In genomic region chr19:30888937-30889336, GRCh38 we compare ENCODE assay signal across 7 cellular contexts.
"Had no signal": no experiment of that assay in that cellular context is flagged by ENCODE, and none has a peak within 500 bp of the region (broad histone marks: within the 10 kb centered on the region; RNA-seq: fewer than 3 reads in every experiment).

No MANE protein-coding gene starts in this region.

- H3K27ac Mint-ChIP-seq: IgD-negative memory B cell had no signal

- H3K27me3 Mint-ChIP-seq: IgD-negative memory B cell had no signal

- H3K4me3 Mint-ChIP-seq: IgD-negative memory B cell had no signal

- H3K4me3 ChIP-seq: GM23248 had no signal

- H3K4me1 Mint-ChIP-seq: IgD-negative memory B cell had no signal

- H2AFZ ChIP-seq: GM23248 had no signal

- H3K27ac ChIP-seq: GM23248, HL-60, KMS-11 had no signal

- ATAC-seq: HepG2 had no signal

- H3K4me2 ChIP-seq: KMS-11 had no signal

- H3K36me3 Mint-ChIP-seq: IgD-negative memory B cell had no signal

- DNase-seq: GM23248, HCEC 1CT, KBM-7 had no signal
